ENCODE assay signal across 10 cellular contexts in genomic region chr5:80109549-80110478, GRCh38.
A peak's percentile ranks its signal among the peaks of the same experiment; 100 is the strongest.
DNase-seq lines count a peak whose midpoint lies in the region; ATAC-seq and TF ChIP-seq lines count a peak whose summit lies in the region.
"Had no signal": no experiment of that assay in that cellular context is flagged by ENCODE, and none has a peak within 500 bp of the region (broad histone marks: within the 10 kb centered on the region; RNA-seq: fewer than 3 reads in every experiment).

No MANE protein-coding gene starts in this region.

- intact Hi-C loops in CD8-positive, alpha-beta T cell (cut with DNase I, micrococcal nuclease), result loop anchor here in 1 of 2 experiments (5.0 kb wide), 1 partner anchor 52 kb away; no protein-coding TSS in a partner anchor
- intact Hi-C loops in tibial artery (cut with DNase I; ENCODE audit: low total_unique reads), result no loop called here

- H3K4me3 Mint-ChIP-seq in CD8-positive, alpha-beta T cell, result peak overlapping the region; percentile 40
- H3K4me3 Mint-ChIP-seq: T-helper 2 cell treated with Interferon-gamma antibody and Interleukin-4, amounts not matched to agents 5 μg/mL and 100 μg/mL, for 36 hours had no signal

- H3K36me3 ChIP-seq in CD8-positive, alpha-beta T cell (ENCODE audit: insufficient read depth, low read length), result peaks cover 5% of the 10 kb centered on the region
- no peaks in the 10 kb centered on the region for H3K36me3 ChIP-seq in tibial artery

- H3K4me1 ChIP-seq in CD8-positive, alpha-beta T cell (ENCODE audit: insufficient read depth, low read length), result peaks cover 14% of the 10 kb centered on the region
- peaks cover 0 to 7% (median 5%) of the 10 kb centered on the region in 4 donors for H3K4me1 ChIP-seq in tibial artery

- no peaks in the 10 kb centered on the region for H3K9me3 ChIP-seq in CD8-positive, alpha-beta T cell (ENCODE audit: low read length)
- H3K9me3 ChIP-seq in tibial artery, result no peaks in the 10 kb centered on the region

- no peak overlapping the region for H3K27ac ChIP-seq in CD8-positive, alpha-beta T cell (ENCODE audit: low read depth, low read length)
- H3K27ac ChIP-seq in tibial artery, result no peak overlapping the region
- H3K27ac ChIP-seq: skin epidermis had no signal

- H3K27me3 Mint-ChIP-seq in CD8-positive, alpha-beta T cell (ENCODE audit: low read depth), result no peaks in the 10 kb centered on the region

- H3K4me1 Mint-ChIP-seq in CD8-positive, alpha-beta T cell (ENCODE audit: low read depth), result peaks cover 60% of the 10 kb centered on the region

- H3K9me3 Mint-ChIP-seq in CD8-positive, alpha-beta T cell, result peaks cover 8% of the 10 kb centered on the region

- no peak for DNase-seq in CD8-positive, alpha-beta T cell
- DNase-seq in medulla oblongata (ENCODE audit: extremely low spot score) (peak; percentile 73), LoVo (ENCODE audit: low spot score) (no peak), tibial artery (no peak), NCI-H2029 (lab: John Stamatoyannopoulos, UW) (no peak)

- peak overlapping the region; percentile 76 for H3K27ac Mint-ChIP-seq in CD8-positive, alpha-beta T cell
- H3K27ac Mint-ChIP-seq: T-helper 2 cell treated with Interferon-gamma antibody and Interleukin-4, amounts not matched to agents 5 μg/mL and 100 μg/mL, for 36 hours had no signal

- no peaks in the 10 kb centered on the region for H3K27me3 ChIP-seq in CD8-positive, alpha-beta T cell (ENCODE audit: insufficient read depth, low read length)
- no peaks in the 10 kb centered on the region for H3K27me3 ChIP-seq in tibial artery

- POLR2A ChIA-PET in CD8-positive, alpha-beta T cell (lab: Charles Lee), result interaction anchor here (1.2 to 1.5 kb wide), 4 partner anchors 9 to 146 kb away, joined by 4 to 5 read pairs (median 5); partner anchors contain the start of gene SERINC5

- CTCF ChIA-PET in CD8-positive, alpha-beta T cell (lab: Charles Lee), result interaction anchor here (0.7 to 1.5 kb wide), 3 partner anchors 16 to 26 kb away, joined by 3 to 5 read pairs (median 4); no protein-coding TSS in a partner anchor

- no peak for TF ChIP-seq CTCF in CD8-positive, alpha-beta T cell (IDR thresholded peaks at IDR 0.05)
- no peak for TF ChIP-seq CTCF in tibial artery (IDR thresholded peaks at IDR 0.05)

- no peak overlapping the region for H3K4me3 ChIP-seq in CD8-positive, alpha-beta T cell (ENCODE audit: low read depth, low read length)
- H3K4me3 ChIP-seq in tibial artery, result no peak overlapping the region
- H3K4me3 ChIP-seq: skin epidermis had no signal

- no peak for ATAC-seq in CD8-positive, alpha-beta T cell
- ATAC-seq in HG02623 (IDR thresholded peaks at IDR 0.05; ENCODE audit: unreplicated experiment), result peak; percentile 40
- peak; percentile 88 for ATAC-seq in SK-N-SH treated with all-trans-retinoic acid at 6 μM for 48 hours
- ATAC-seq in GM21717 (IDR thresholded peaks at IDR 0.05; ENCODE audit: unreplicated experiment), result no peak

- H3K36me3 Mint-ChIP-seq in CD8-positive, alpha-beta T cell, result peaks cover 35% of the 10 kb centered on the region

TF ChIP-seq in SK-N-SH treated with all-trans-retinoic acid at 6 μM for 48 hours, 23 proteins besides CTCF, POLR2A, EP300 and RAD21:
- no peak for TF ChIP-seq RARB (CRISPR knock-in tag; IDR thresholded peaks at IDR 0.05)
- TF ChIP-seq ZNF8 (CRISPR knock-in tag; IDR thresholded peaks at IDR 0.05), result no peak
- no peak for TF ChIP-seq ZFP30 (CRISPR knock-in tag; IDR thresholded peaks at IDR 0.05)
- no peak for TF ChIP-seq CSDC2 (CRISPR knock-in tag; IDR thresholded peaks at IDR 0.05)
- no peak for TF ChIP-seq PATZ1 (CRISPR knock-in tag; IDR thresholded peaks at IDR 0.05; ENCODE audit: borderline replicate concordance)
- no peak for TF ChIP-seq GLIS3 (CRISPR knock-in tag; IDR thresholded peaks at IDR 0.05)
- TF ChIP-seq ZC3H10 (CRISPR knock-in tag; IDR thresholded peaks at IDR 0.05), result no peak
- peak; percentile 40; the same call in 1 of the 2 replicates for TF ChIP-seq ISL1 (CRISPR knock-in tag; IDR thresholded peaks at IDR 0.05)
- peak; percentile 71 for TF ChIP-seq TCF4 (CRISPR knock-in tag; IDR thresholded peaks at IDR 0.05; ENCODE audit: borderline replicate concordance)
- TF ChIP-seq SNAI2 (CRISPR knock-in tag; IDR thresholded peaks at IDR 0.05), result no peak
- no peak for TF ChIP-seq CSRNP3 (CRISPR knock-in tag; IDR thresholded peaks at IDR 0.05)
- no peak for TF ChIP-seq ZNF70 (CRISPR knock-in tag; IDR thresholded peaks at IDR 0.05)
- TF ChIP-seq, protein P1, sequence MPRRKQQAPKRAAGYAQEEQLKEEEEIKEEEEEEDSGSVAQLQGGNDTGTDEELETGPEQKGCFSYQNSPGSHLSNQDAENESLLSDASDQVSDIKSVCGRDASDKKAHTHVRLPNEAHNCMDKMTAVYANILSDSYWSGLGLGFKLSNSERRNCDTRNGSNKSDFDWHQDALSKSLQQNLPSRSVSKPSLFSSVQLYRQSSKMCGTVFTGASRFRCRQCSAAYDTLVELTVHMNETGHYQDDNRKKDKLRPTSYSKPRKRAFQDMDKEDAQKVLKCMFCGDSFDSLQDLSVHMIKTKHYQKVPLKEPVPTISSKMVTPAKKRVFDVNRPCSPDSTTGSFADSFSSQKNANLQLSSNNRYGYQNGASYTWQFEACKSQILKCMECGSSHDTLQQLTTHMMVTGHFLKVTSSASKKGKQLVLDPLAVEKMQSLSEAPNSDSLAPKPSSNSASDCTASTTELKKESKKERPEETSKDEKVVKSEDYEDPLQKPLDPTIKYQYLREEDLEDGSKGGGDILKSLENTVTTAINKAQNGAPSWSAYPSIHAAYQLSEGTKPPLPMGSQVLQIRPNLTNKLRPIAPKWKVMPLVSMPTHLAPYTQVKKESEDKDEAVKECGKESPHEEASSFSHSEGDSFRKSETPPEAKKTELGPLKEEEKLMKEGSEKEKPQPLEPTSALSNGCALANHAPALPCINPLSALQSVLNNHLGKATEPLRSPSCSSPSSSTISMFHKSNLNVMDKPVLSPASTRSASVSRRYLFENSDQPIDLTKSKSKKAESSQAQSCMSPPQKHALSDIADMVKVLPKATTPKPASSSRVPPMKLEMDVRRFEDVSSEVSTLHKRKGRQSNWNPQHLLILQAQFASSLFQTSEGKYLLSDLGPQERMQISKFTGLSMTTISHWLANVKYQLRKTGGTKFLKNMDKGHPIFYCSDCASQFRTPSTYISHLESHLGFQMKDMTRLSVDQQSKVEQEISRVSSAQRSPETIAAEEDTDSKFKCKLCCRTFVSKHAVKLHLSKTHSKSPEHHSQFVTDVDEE (CRISPR knock-in tag; IDR thresholded peaks at IDR 0.05), result peak; percentile 40; the same call in 1 of the 2 replicates

Comparison
In these comparisons a context has a peak if more than half of its experiments do, and no peak if none do; other contexts are left out.
1. ATAC-seq: peak in HG02623 (single experiment) and SK-N-SH treated with all-trans-retinoic acid at 6 μM for 48 hours (single experiment); none in CD8-positive, alpha-beta T cell (single experiment) and GM21717 (single experiment).